In genomic region chr12:1474567-1475153, GRCh38 we compare ENCODE assay signal across 10 cellular contexts.
DNase-seq lines count a peak whose midpoint lies in the region; ATAC-seq and TF ChIP-seq lines count a peak whose summit lies in the region.
"Had no signal": no experiment of that assay in that cellular context is flagged by ENCODE, and none has a peak within 500 bp of the region (broad histone marks: within the 10 kb centered on the region; RNA-seq: fewer than 3 reads in every experiment).

No MANE protein-coding gene starts in this region.

- no peak overlapping the region for H3K4me3 ChIP-seq in neural progenitor cell

- no peak for TF ChIP-seq CTCF in neural progenitor cell (IDR thresholded peaks at IDR 0.05)

- no peaks in the 10 kb centered on the region for H3K36me3 ChIP-seq in neural progenitor cell

- DNase-seq in DMS79 treated with DMSO at 0.1 percent for 48 hours (lab: John Stamatoyannopoulos, UW) (peak; percentile 53), NCI-H226 (peak; percentile 90), epidermal melanocyte (ENCODE audit: insufficient read length, low spot score) (peak; percentile 20), neural progenitor cell (ENCODE audit: low spot score) (peak; percentile 71), activated gamma-delta T cell treated with Interleukin-2 at 50 U/mL for 16 hours (no peak), NOMO-1 treated with dmso at 0.1 percent for 144 hours (lab: John Stamatoyannopoulos, UW; ENCODE audit: unreplicated experiment) (no peak), superior temporal gyrus (ENCODE audit: extremely low spot score) (no peak)
- DNase-seq in activated naive CD8-positive, alpha-beta T cell treated with anti-CD3 and anti-CD28 coated beads, Interleukin-2, amount 50 U/mL, for 24 hours = no peak
- DNase-seq: posterior cingulate gyrus had no signal

- no peak overlapping the region for H2AFZ ChIP-seq in neural progenitor cell (replicated peaks)

- no peaks in the 10 kb centered on the region for H3K9me3 Mint-ChIP-seq in neural progenitor cell
- H3K9me3 Mint-ChIP-seq in activated naive CD8-positive, alpha-beta T cell treated with anti-CD3 and anti-CD28 coated beads, Interleukin-2, amount 50 U/mL, for 24 hours = no peaks in the 10 kb centered on the region
- H3K9me3 Mint-ChIP-seq: central memory CD8-positive, alpha-beta T cell had no signal

- peaks cover 24% of the 10 kb centered on the region for H3K4me1 ChIP-seq in neural progenitor cell

- no peak overlapping the region for H3K27ac Mint-ChIP-seq in neural progenitor cell
- H3K27ac Mint-ChIP-seq in activated naive CD8-positive, alpha-beta T cell treated with anti-CD3 and anti-CD28 coated beads, Interleukin-2, amount 50 U/mL, for 24 hours = no peak overlapping the region

- no peaks in the 10 kb centered on the region for H3K9me3 ChIP-seq in neural progenitor cell (ENCODE audit: low read depth)

- H3K36me3 Mint-ChIP-seq in neural progenitor cell = no peaks in the 10 kb centered on the region
- H3K36me3 Mint-ChIP-seq in activated naive CD8-positive, alpha-beta T cell treated with anti-CD3 and anti-CD28 coated beads, Interleukin-2, amount 50 U/mL, for 24 hours (ENCODE audit: low read depth) = peaks cover 2% of the 10 kb centered on the region

- H3K27me3 Mint-ChIP-seq in neural progenitor cell (ENCODE audit: insufficient read depth, low read depth) = no peaks in the 10 kb centered on the region
- no peaks in the 10 kb centered on the region for H3K27me3 Mint-ChIP-seq in activated naive CD8-positive, alpha-beta T cell treated with anti-CD3 and anti-CD28 coated beads, Interleukin-2, amount 50 U/mL, for 24 hours
- H3K27me3 Mint-ChIP-seq: central memory CD8-positive, alpha-beta T cell had no signal

- no peak overlapping the region for H3K4me3 Mint-ChIP-seq in neural progenitor cell
- H3K4me3 Mint-ChIP-seq in activated naive CD8-positive, alpha-beta T cell treated with anti-CD3 and anti-CD28 coated beads, Interleukin-2, amount 50 U/mL, for 24 hours = no peak overlapping the region
- H3K4me3 Mint-ChIP-seq: central memory CD8-positive, alpha-beta T cell had no signal

- peaks cover 6% of the 10 kb centered on the region for H3K4me1 Mint-ChIP-seq in neural progenitor cell
- peaks cover 1% of the 10 kb centered on the region for H3K4me1 Mint-ChIP-seq in activated naive CD8-positive, alpha-beta T cell treated with anti-CD3 and anti-CD28 coated beads, Interleukin-2, amount 50 U/mL, for 24 hours

- H3K4me2 ChIP-seq in neural progenitor cell = peak overlapping the region; percentile 20

- H3K27me3 ChIP-seq in neural progenitor cell = no peaks in the 10 kb centered on the region

- H3K9ac ChIP-seq in neural progenitor cell = no peak overlapping the region

- ATAC-seq in activated naive CD8-positive, alpha-beta T cell treated with anti-CD3 and anti-CD28 coated beads, Interleukin-2, amount 50 U/mL, for 24 hours = no peak

- peaks cover 17% of the 10 kb centered on the region for H3F3A ChIP-seq in neural progenitor cell (ENCODE audit: low read depth)

- no peaks in the 10 kb centered on the region for H4K20me1 ChIP-seq in neural progenitor cell (ENCODE audit: low read depth)

- H3K79me2 ChIP-seq in neural progenitor cell (ENCODE audit: low read depth) = no peaks in the 10 kb centered on the region

- no peak overlapping the region for H3K27ac ChIP-seq in neural progenitor cell

Comparison
In these comparisons a context has a peak if more than half of its experiments do, and no peak if none do; other contexts are left out.
1. DNase-seq: peak in DMS79 treated with DMSO at 0.1 percent for 48 hours (single experiment), NCI-H226 (single experiment), epidermal melanocyte (single experiment) and neural progenitor cell (single experiment); none in activated gamma-delta T cell treated with Interleukin-2 at 50 U/mL for 16 hours (single experiment), NOMO-1 treated with dmso at 0.1 percent for 144 hours (single experiment), superior temporal gyrus (single experiment) and activated naive CD8-positive, alpha-beta T cell treated with anti-CD3 and anti-CD28 coated beads, Interleukin-2, amount 50 U/mL, for 24 hours (single experiment).